ENCODE assay signal across 9 cellular contexts in genomic region chr17:76075364-76076099, GRCh38. TPM values are rescaled to one million over a fixed set of nuclear protein-coding genes. Genes with fewer than 3 reads are reported as not detected.
DNase-seq lines count a peak whose midpoint lies in the region; ATAC-seq and TF ChIP-seq lines count a peak whose summit lies in the region.
"Had no signal": no experiment of that assay in that cellular context is flagged by ENCODE, and none has a peak within 500 bp of the region (broad histone marks: within the 10 kb centered on the region; RNA-seq: fewer than 3 reads in every experiment).

No MANE protein-coding gene starts in this region.

- peak overlapping the region in 6 of 8 donors; percentile 5 to 56 (median 10) for H3K4me3 ChIP-seq in spleen
- H3K4me3 ChIP-seq in prostate gland: no peak overlapping the region

- peaks cover 9% of the 10 kb centered on the region for H3K36me3 Mint-ChIP-seq in activated CD4-positive, alpha-beta T cell treated with anti-CD3 and anti-CD28 coated beads for 36 hours (ENCODE audit: low read depth)
- peaks cover 3% of the 10 kb centered on the region for H3K36me3 Mint-ChIP-seq in endothelial cell (ENCODE audit: low read depth, unreplicated experiment)

- H3K9me3 ChIP-seq in spleen: no peaks in the 10 kb centered on the region
- no peaks in the 10 kb centered on the region for H3K9me3 ChIP-seq in prostate gland

- H3K9me3 Mint-ChIP-seq in activated CD4-positive, alpha-beta T cell treated with anti-CD3 and anti-CD28 coated beads for 36 hours (ENCODE audit: low read depth): no peaks in the 10 kb centered on the region
- no peaks in the 10 kb centered on the region for H3K9me3 Mint-ChIP-seq in endothelial cell (ENCODE audit: unreplicated experiment)

- peaks cover 16 to 73% (median 64%) of the 10 kb centered on the region in 7 donors for H3K27me3 ChIP-seq in spleen (replicated peaks in 1 of 7)
- H3K27me3 ChIP-seq in prostate gland (replicated peaks; ENCODE audit: insufficient read depth): peaks cover 32% of the 10 kb centered on the region

- WGBS in spleen, 5 donors: 6 to 9% (median 8%) methylated on average over 42 of the region's 42 CpGs
- WGBS in prostate gland: under 1% methylated on average over 42 of the region's 42 CpGs

- H3K4me1 Mint-ChIP-seq in activated CD4-positive, alpha-beta T cell treated with anti-CD3 and anti-CD28 coated beads for 36 hours: peaks cover 56% of the 10 kb centered on the region
- H3K4me1 Mint-ChIP-seq in endothelial cell (ENCODE audit: unreplicated experiment): peaks cover 19% of the 10 kb centered on the region

- no peak for TF ChIP-seq POLR2A in spleen (IDR thresholded peaks at IDR 0.05)
- no peak for TF ChIP-seq POLR2A in prostate gland (IDR thresholded peaks at IDR 0.05)

- CTCF ChIA-PET in activated CD4-positive, alpha-beta T cell treated with anti-CD3 and anti-CD28 coated beads for 36 hours (lab: Charles Lee): interaction anchor here (0.6 to 1.5 kb wide), 2 partner anchors 61 to 65 kb away, joined by 3 to 5 read pairs; no protein-coding TSS in a partner anchor

- no peak for ATAC-seq in activated CD4-positive, alpha-beta T cell treated with anti-CD3 and anti-CD28 coated beads for 36 hours

- H3K4me1 ChIP-seq in spleen (peaks cover 43 to 91% (median 62%) of the 10 kb centered on the region in 6 donors), prostate gland (replicated peaks) (peaks cover 7% of the 10 kb centered on the region)

- no peak overlapping the region for H3K27ac Mint-ChIP-seq in activated CD4-positive, alpha-beta T cell treated with anti-CD3 and anti-CD28 coated beads for 36 hours
- H3K27ac Mint-ChIP-seq in endothelial cell (ENCODE audit: unreplicated experiment): no peak overlapping the region

- no peak overlapping the region for H3K27ac ChIP-seq in spleen
- no peak overlapping the region for H3K27ac ChIP-seq in prostate gland

- peaks cover 40% of the 10 kb centered on the region for H3K27me3 Mint-ChIP-seq in activated CD4-positive, alpha-beta T cell treated with anti-CD3 and anti-CD28 coated beads for 36 hours
- peaks cover 38% of the 10 kb centered on the region for H3K27me3 Mint-ChIP-seq in endothelial cell (ENCODE audit: unreplicated experiment)

- H3K36me3 ChIP-seq in spleen (no peaks in the 10 kb centered on the region), prostate gland (no peaks in the 10 kb centered on the region)

- intact Hi-C loops in activated CD4-positive, alpha-beta T cell treated with anti-CD3 and anti-CD28 coated beads for 36 hours (cut with DNase I, micrococcal nuclease): loop anchor here in 1 of 2 experiments (5.0 kb wide), 1 partner anchor 63 kb away; no protein-coding TSS in a partner anchor
- intact Hi-C loops in spleen (cut with DNase I; ENCODE audit: low total_unique reads): no loop called here
- intact Hi-C loops in prostate gland (cut with DNase I): no loop called here

- H3K4me3 Mint-ChIP-seq in activated CD4-positive, alpha-beta T cell treated with anti-CD3 and anti-CD28 coated beads for 36 hours: peak overlapping the region; percentile 49
- H3K4me3 Mint-ChIP-seq in endothelial cell (ENCODE audit: unreplicated experiment): peak overlapping the region; percentile 48

- no peak for TF ChIP-seq CTCF in endothelial cell (IDR thresholded peaks at IDR 0.05; ENCODE audit: unreplicated experiment)
- no peak for TF ChIP-seq CTCF in spleen (IDR thresholded peaks at IDR 0.05 in 8 of 11, conservative IDR thresholded peaks at IDR 0.05 in 3 of 11)
- no peak for TF ChIP-seq CTCF in prostate gland (IDR thresholded peaks at IDR 0.05)

- peak; percentile 60 for DNase-seq in activated CD4-positive, alpha-beta T cell treated with anti-CD3 and anti-CD28 coated beads for 36 hours
- no peak for DNase-seq in activated CD4-positive, alpha-beta T cell treated with anti-CD3 and anti-CD28 coated beads, Interleukin-2, amount 50 U/mL, for 1 hour
- peak; percentile 33 for DNase-seq in NOMO-1 treated with dmso at 0.1 percent for 144 hours (lab: John Stamatoyannopoulos, UW; ENCODE audit: unreplicated experiment)
- DNase-seq in endothelial cell (ENCODE audit: low spot score): peak; percentile 45
- DNase-seq in spleen: no peak
- no peak for DNase-seq in prostate gland (ENCODE audit: low spot score)
- DNase-seq in NCI-H1092 (lab: John Stamatoyannopoulos, UW): no peak
- no peak for DNase-seq in AG08395 (ENCODE audit: low spot score)
- DNase-seq: DND-41 had no signal

- POLR2A ChIA-PET in activated CD4-positive, alpha-beta T cell treated with anti-CD3 and anti-CD28 coated beads for 36 hours (lab: Charles Lee): no interaction called here

RNA-seq across cellular contexts. Expression of gene GALR2, which starts 1.0 kb away (rescaled TPM):
- 1 to 10 TPM; 5.9 to 6.4 TPM for total RNA-seq in activated CD4-positive, alpha-beta T cell treated with anti-CD3 and anti-CD28 coated beads for 36 hours
- total RNA-seq in endothelial cell (ENCODE audit: unreplicated experiment) (not detected), spleen (under 1 TPM in 3 of 7 donors, not detected in 4; 0.26 to 0.93 (median 0.51) TPM), prostate gland (under 1 TPM in 1 of 2 donors, not detected in 1; 0.80 TPM)
- polyA plus RNA-seq in spleen: under 1 TPM in 1 of 3 donors, not detected in 2; 0.06 TPM

RNA-seq across cellular contexts. Expression of gene SRP68, which starts 3.2 kb away (rescaled TPM):
- 100 to 1,000 TPM; 151 to 174 TPM for total RNA-seq in activated CD4-positive, alpha-beta T cell treated with anti-CD3 and anti-CD28 coated beads for 36 hours
- total RNA-seq in endothelial cell (ENCODE audit: unreplicated experiment) (62.6 TPM), spleen (10 to 100 TPM; 39.4 to 62.0 (median 56.1) TPM), prostate gland (10 to 100 TPM; 33.5 to 51.2 TPM)
- 10 to 100 TPM; 24.5 to 40.9 (median 26.8) TPM for polyA plus RNA-seq in spleen

RNA-seq across cellular contexts. Expression of gene ZACN, which starts 3.5 kb away (rescaled TPM):
- total RNA-seq in activated CD4-positive, alpha-beta T cell treated with anti-CD3 and anti-CD28 coated beads for 36 hours: 1 to 10 TPM; 4.8 to 5.4 TPM
- not detected for total RNA-seq in endothelial cell (ENCODE audit: unreplicated experiment)
- under 1 TPM in 2 of 7 donors, not detected in 5; 0.17 to 0.27 TPM for total RNA-seq in spleen
- polyA plus RNA-seq in spleen: 1 to 10 TPM; 1.0 to 1.9 (median 1.4) TPM
- total RNA-seq in prostate gland: not detected

RNA-seq across cellular contexts. Expression of gene EXOC7, which starts 28.1 kb away (rescaled TPM):
- total RNA-seq in activated CD4-positive, alpha-beta T cell treated with anti-CD3 and anti-CD28 coated beads for 36 hours: 10 to 100 TPM; 73.0 to 77.0 TPM
- total RNA-seq in endothelial cell (ENCODE audit: unreplicated experiment) (183 TPM), spleen (100 to 1,000 TPM in 4 of 7 donors, 10 to 100 TPM in 3; 64.5 to 128 (median 104) TPM), prostate gland (100 to 1,000 TPM; 136 to 159 TPM)
- 10 to 100 TPM; 26.2 to 51.5 (median 35.0) TPM for polyA plus RNA-seq in spleen

RNA-seq across cellular contexts. Expression of gene EVPL, which starts 48.4 kb away (rescaled TPM):
- under 1 TPM; 0.04 to 0.16 TPM for total RNA-seq in activated CD4-positive, alpha-beta T cell treated with anti-CD3 and anti-CD28 coated beads for 36 hours
- not detected for total RNA-seq in endothelial cell (ENCODE audit: unreplicated experiment)
- total RNA-seq in spleen: under 1 TPM in 4 of 7 donors, not detected in 3; 0.06 to 0.56 (median 0.20) TPM
- polyA plus RNA-seq in spleen: under 1 TPM; 0.04 to 0.29 (median 0.05) TPM
- 10 to 100 TPM; 23.0 to 29.1 TPM for total RNA-seq in prostate gland

Comparison
In these comparisons a context has a peak if more than half of its experiments do, and no peak if none do; other contexts are left out.
1. DNase-seq: peak in activated CD4-positive, alpha-beta T cell treated with anti-CD3 and anti-CD28 coated beads for 36 hours (single experiment), NOMO-1 treated with dmso at 0.1 percent for 144 hours (single experiment) and endothelial cell (single experiment); none in activated CD4-positive, alpha-beta T cell treated with anti-CD3 and anti-CD28 coated beads, Interleukin-2, amount 50 U/mL, for 1 hour (single experiment), spleen (single experiment), prostate gland (single experiment), NCI-H1092 (single experiment) and AG08395 (single experiment).
2. H3K4me3 ChIP-seq: peak in spleen (6 of 8); none in prostate gland (0 of 2).